In the genomic region with DNA sequence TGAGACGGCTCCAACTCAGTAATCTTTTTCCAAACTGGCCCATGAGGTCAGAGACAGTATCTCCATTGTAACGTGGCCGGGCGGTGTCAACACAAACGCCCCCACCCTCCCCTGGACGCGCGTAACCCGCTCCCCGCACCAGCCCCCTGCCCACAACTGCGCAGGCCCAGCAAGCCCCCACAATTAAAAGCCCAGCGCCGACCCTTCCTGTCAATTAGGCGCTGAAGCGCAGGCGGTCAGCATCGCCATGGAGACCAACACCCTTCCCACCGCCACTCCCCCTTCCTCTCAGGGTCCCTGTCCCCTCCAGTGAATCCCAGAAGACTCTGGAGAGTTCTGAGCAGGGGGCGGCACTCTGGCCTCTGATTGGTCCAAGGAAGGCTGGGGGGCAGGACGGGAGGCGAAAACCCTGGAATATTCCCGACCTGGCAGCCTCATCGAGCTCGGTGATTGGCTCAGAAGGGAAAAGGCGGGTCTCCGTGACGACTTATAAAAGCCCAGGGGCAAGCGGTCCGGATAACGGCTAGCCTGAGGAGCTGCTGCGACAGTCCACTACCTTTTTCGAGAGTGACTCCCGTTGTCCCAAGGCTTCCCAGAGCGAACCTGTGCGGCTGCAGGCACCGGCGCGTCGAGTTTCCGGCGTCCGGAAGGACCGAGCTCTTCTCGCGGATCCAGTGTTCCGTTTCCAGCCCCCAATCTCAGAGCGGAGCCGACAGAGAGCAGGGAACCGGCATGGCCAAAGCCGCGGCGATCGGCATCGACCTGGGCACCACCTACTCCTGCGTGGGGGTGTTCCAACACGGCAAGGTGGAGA, we compare ENCODE assay signal across 1 cellular context.
TF ChIP-seq lines count a peak whose summit lies in the region.

A gene (plus strand): TSS at position 519 of the 814 bp plus-strand sequence. CDS start 214 bp downstream, at position 733.
A gene (minus strand): TSS at position 259 of the 814 bp plus-strand sequence. CDS start 3,311 bp downstream, outside the sequence.

TF ChIP-seq in K562, 482 proteins besides CTCF, POLR2A, EP300 and RAD21 (continued from another document and continues in another):
- TF ChIP-seq, protein P1, sequence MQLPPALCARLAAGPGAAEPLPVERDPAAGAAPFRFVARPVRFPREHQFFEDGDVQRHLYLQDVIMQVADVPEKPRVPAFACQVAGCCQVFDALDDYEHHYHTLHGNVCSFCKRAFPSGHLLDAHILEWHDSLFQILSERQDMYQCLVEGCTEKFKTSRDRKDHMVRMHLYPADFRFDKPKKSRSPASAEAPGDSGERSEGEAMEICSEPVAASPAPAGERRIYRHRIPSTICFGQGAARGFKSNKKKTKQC (CRISPR knock-in tag; IDR thresholded peaks at IDR 0.05), result peak; percentile 91
- TF ChIP-seq, protein P2, sequence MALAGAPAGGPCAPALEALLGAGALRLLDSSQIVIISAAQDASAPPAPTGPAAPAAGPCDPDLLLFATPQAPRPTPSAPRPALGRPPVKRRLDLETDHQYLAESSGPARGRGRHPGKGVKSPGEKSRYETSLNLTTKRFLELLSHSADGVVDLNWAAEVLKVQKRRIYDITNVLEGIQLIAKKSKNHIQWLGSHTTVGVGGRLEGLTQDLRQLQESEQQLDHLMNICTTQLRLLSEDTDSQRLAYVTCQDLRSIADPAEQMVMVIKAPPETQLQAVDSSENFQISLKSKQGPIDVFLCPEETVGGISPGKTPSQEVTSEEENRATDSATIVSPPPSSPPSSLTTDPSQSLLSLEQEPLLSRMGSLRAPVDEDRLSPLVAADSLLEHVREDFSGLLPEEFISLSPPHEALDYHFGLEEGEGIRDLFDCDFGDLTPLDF (CRISPR knock-in tag; IDR thresholded peaks at IDR 0.05), result peak; percentile 89
- TF ChIP-seq, protein P3, sequence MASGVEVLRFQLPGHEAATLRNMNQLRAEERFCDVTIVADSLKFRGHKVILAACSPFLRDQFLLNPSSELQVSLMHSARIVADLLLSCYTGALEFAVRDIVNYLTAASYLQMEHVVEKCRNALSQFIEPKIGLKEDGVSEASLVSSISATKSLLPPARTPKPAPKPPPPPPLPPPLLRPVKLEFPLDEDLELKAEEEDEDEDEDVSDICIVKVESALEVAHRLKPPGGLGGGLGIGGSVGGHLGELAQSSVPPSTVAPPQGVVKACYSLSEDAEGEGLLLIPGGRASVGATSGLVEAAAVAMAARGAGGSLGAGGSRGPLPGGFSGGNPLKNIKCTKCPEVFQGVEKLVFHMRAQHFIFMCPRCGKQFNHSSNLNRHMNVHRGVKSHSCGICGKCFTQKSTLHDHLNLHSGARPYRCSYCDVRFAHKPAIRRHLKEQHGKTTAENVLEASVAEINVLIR (CRISPR knock-in tag; IDR thresholded peaks at IDR 0.05), result no peak
- TF ChIP-seq, protein P4, sequence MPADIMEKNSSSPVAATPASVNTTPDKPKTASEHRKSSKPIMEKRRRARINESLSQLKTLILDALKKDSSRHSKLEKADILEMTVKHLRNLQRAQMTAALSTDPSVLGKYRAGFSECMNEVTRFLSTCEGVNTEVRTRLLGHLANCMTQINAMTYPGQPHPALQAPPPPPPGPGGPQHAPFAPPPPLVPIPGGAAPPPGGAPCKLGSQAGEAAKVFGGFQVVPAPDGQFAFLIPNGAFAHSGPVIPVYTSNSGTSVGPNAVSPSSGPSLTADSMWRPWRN (IDR thresholded peaks at IDR 0.05; ENCODE audit: low read depth), result no peak
- TF ChIP-seq ZC3H4 (CRISPR knock-in tag; IDR thresholded peaks at IDR 0.05; ENCODE audit: borderline replicate concordance), result peak; percentile 97; the same call in 1 of the 2 replicates
- TF ChIP-seq, protein P5, sequence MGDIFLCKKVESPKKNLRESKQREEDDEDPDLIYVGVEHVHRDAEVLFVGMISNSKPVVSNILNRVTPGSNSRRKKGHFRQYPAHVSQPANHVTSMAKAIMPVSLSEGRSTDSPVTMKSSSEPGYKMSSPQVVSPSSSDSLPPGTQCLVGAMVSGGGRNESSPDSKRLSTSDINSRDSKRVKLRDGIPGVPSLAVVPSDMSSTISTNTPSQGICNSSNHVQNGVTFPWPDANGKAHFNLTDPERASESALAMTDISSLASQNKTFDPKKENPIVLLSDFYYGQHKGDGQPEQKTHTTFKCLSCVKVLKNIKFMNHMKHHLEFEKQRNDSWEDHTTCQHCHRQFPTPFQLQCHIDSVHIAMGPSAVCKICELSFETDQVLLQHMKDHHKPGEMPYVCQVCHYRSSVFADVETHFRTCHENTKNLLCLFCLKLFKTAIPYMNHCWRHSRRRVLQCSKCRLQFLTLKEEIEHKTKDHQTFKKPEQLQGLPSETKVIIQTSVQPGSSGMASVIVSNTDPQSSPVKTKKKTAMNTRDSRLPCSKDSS (IDR thresholded peaks at IDR 0.05; ENCODE audit: low read depth, partially characterized antibody), result no peak
- TF ChIP-seq, protein P6, sequence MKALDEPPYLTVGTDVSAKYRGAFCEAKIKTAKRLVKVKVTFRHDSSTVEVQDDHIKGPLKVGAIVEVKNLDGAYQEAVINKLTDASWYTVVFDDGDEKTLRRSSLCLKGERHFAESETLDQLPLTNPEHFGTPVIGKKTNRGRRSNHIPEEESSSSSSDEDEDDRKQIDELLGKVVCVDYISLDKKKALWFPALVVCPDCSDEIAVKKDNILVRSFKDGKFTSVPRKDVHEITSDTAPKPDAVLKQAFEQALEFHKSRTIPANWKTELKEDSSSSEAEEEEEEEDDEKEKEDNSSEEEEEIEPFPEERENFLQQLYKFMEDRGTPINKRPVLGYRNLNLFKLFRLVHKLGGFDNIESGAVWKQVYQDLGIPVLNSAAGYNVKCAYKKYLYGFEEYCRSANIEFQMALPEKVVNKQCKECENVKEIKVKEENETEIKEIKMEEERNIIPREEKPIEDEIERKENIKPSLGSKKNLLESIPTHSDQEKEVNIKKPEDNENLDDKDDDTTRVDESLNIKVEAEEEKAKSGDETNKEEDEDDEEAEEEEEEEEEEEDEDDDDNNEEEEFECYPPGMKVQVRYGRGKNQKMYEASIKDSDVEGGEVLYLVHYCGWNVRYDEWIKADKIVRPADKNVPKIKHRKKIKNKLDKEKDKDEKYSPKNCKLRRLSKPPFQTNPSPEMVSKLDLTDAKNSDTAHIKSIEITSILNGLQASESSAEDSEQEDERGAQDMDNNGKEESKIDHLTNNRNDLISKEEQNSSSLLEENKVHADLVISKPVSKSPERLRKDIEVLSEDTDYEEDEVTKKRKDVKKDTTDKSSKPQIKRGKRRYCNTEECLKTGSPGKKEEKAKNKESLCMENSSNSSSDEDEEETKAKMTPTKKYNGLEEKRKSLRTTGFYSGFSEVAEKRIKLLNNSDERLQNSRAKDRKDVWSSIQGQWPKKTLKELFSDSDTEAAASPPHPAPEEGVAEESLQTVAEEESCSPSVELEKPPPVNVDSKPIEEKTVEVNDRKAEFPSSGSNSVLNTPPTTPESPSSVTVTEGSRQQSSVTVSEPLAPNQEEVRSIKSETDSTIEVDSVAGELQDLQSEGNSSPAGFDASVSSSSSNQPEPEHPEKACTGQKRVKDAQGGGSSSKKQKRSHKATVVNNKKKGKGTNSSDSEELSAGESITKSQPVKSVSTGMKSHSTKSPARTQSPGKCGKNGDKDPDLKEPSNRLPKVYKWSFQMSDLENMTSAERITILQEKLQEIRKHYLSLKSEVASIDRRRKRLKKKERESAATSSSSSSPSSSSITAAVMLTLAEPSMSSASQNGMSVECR (CRISPR knock-in tag; IDR thresholded peaks at IDR 0.05), result peak; percentile 82
- no peak for TF ChIP-seq MCM2 (IDR thresholded peaks at IDR 0.05; ENCODE audit: low read depth)
- TF ChIP-seq ZNF586 (CRISPR knock-in tag; conservative IDR thresholded peaks at IDR 0.05), result no peak
- TF ChIP-seq, protein P7, sequence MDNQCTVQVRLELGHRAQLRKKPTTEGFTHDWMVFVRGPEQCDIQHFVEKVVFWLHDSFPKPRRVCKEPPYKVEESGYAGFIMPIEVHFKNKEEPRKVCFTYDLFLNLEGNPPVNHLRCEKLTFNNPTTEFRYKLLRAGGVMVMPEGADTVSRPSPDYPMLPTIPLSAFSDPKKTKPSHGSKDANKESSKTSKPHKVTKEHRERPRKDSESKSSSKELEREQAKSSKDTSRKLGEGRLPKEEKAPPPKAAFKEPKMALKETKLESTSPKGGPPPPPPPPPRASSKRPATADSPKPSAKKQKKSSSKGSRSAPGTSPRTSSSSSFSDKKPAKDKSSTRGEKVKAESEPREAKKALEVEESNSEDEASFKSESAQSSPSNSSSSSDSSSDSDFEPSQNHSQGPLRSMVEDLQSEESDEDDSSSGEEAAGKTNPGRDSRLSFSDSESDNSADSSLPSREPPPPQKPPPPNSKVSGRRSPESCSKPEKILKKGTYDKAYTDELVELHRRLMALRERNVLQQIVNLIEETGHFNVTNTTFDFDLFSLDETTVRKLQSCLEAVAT (IDR thresholded peaks at IDR 0.05), result peak; percentile 97 to 98
- no peak for TF ChIP-seq ZNF584 (CRISPR knock-in tag; IDR thresholded peaks at IDR 0.05; ENCODE audit: low read depth)
- TF ChIP-seq, protein P8, sequence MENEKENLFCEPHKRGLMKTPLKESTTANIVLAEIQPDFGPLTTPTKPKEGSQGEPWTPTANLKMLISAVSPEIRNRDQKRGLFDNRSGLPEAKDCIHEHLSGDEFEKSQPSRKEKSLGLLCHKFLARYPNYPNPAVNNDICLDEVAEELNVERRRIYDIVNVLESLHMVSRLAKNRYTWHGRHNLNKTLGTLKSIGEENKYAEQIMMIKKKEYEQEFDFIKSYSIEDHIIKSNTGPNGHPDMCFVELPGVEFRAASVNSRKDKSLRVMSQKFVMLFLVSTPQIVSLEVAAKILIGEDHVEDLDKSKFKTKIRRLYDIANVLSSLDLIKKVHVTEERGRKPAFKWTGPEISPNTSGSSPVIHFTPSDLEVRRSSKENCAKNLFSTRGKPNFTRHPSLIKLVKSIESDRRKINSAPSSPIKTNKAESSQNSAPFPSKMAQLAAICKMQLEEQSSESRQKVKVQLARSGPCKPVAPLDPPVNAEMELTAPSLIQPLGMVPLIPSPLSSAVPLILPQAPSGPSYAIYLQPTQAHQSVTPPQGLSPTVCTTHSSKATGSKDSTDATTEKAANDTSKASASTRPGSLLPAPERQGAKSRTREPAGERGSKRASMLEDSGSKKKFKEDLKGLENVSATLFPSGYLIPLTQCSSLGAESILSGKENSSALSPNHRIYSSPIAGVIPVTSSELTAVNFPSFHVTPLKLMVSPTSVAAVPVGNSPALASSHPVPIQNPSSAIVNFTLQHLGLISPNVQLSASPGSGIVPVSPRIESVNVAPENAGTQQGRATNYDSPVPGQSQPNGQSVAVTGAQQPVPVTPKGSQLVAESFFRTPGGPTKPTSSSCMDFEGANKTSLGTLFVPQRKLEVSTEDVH (IDR thresholded peaks at IDR 0.05; ENCODE audit: low read depth, partially characterized antibody), result no peak
- TF ChIP-seq, protein P9, sequence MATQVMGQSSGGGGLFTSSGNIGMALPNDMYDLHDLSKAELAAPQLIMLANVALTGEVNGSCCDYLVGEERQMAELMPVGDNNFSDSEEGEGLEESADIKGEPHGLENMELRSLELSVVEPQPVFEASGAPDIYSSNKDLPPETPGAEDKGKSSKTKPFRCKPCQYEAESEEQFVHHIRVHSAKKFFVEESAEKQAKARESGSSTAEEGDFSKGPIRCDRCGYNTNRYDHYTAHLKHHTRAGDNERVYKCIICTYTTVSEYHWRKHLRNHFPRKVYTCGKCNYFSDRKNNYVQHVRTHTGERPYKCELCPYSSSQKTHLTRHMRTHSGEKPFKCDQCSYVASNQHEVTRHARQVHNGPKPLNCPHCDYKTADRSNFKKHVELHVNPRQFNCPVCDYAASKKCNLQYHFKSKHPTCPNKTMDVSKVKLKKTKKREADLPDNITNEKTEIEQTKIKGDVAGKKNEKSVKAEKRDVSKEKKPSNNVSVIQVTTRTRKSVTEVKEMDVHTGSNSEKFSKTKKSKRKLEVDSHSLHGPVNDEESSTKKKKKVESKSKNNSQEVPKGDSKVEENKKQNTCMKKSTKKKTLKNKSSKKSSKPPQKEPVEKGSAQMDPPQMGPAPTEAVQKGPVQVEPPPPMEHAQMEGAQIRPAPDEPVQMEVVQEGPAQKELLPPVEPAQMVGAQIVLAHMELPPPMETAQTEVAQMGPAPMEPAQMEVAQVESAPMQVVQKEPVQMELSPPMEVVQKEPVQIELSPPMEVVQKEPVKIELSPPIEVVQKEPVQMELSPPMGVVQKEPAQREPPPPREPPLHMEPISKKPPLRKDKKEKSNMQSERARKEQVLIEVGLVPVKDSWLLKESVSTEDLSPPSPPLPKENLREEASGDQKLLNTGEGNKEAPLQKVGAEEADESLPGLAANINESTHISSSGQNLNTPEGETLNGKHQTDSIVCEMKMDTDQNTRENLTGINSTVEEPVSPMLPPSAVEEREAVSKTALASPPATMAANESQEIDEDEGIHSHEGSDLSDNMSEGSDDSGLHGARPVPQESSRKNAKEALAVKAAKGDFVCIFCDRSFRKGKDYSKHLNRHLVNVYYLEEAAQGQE (CRISPR knock-in tag; IDR thresholded peaks at IDR 0.05; ENCODE audit: low read depth), result peak; percentile 87
- no peak for TF ChIP-seq ETV6 (IDR thresholded peaks at IDR 0.05; ENCODE audit: borderline replicate concordance in 1 of 2, low read depth in 2 of 2, low read length in 1 of 2)
- TF ChIP-seq ETV6 (CRISPR knock-in tag; IDR thresholded peaks at IDR 0.05; ENCODE audit: borderline replicate concordance), result peak; percentile 70
- TF ChIP-seq, protein P10, sequence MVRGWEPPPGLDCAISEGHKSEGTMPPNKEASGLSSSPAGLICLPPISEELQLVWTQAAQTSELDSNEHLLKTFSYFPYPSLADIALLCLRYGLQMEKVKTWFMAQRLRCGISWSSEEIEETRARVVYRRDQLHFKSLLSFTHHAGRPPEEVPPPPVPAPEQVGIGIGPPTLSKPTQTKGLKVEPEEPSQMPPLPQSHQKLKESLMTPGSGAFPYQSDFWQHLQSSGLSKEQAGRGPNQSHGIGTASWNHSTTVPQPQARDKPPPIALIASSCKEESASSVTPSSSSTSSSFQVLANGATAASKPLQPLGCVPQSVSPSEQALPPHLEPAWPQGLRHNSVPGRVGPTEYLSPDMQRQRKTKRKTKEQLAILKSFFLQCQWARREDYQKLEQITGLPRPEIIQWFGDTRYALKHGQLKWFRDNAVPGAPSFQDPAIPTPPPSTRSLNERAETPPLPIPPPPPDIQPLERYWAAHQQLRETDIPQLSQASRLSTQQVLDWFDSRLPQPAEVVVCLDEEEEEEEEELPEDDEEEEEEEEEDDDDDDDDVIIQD (CRISPR knock-in tag; IDR thresholded peaks at IDR 0.05), result no peak
- TF ChIP-seq CREM (IDR thresholded peaks at IDR 0.05; ENCODE audit: low read depth), result peak; percentile 27
- peak; percentile 32 for TF ChIP-seq HNRNPLL (IDR thresholded peaks at IDR 0.05; ENCODE audit: low read depth, low read length, poor library complexity, severe bottlenecking)
- peak; percentile 100 for TF ChIP-seq SUPT5H (IDR thresholded peaks at IDR 0.05)
